In the genomic region with DNA sequence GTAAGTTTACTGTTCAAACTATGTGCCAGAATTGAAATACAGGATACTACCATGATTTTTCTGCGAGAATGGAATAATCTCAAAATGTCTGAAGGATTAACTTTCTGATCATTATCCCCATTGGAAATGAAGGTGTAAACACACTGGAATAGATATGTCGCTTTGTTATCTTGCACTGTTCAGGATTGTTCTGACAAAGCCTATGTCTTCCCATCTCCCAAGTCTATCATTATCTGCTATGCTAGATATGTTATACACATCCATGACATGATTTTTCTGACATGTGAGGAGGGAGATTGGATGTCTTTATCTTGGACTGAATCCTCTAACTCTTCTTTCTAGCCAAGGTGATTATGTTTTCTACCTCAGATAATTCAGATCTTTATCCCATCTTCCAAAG, we compare ENCODE assay signal across 10 cellular contexts.
"Had no signal": no experiment of that assay in that cellular context is flagged by ENCODE, and none has a peak within 500 bp of the region (broad histone marks: within the 10 kb centered on the region; RNA-seq: fewer than 3 reads in every experiment).

No MANE protein-coding gene starts in this region.

- H3K27ac ChIP-seq: GM23248 had no signal

- H3K9me3 ChIP-seq: HAP-1 had no signal

- H3K4me2 ChIP-seq: GM23338 had no signal

- H3K4me3 ChIP-seq: GM23248, GM23338, HAP-1 had no signal

- H2AFZ ChIP-seq: GM23248, GM23338 had no signal

- H3K9ac ChIP-seq: GM23248 had no signal

- FAIRE-seq: H1, H54 had no signal

- H3K36me3 ChIP-seq: HAP-1 had no signal

- H3K4me1 ChIP-seq: HAP-1 had no signal

- DNase-seq: GM23248, GOT3, H7, H9, HCEC 1CT, HFFc6 had no signal
